1 cellular context compared by ENCODE assay signal in genomic region chr19:16197622-16198362, GRCh38.
TF ChIP-seq lines count a peak whose summit lies in the region.

Gene AP1M1 (plus strand): TSS chr19:16197911. CDS start chr19:16198027, 116 bp downstream.

TF ChIP-seq in HEK293, 187 proteins besides CTCF, POLR2A, EP300 and RAD21 (continued from another document and continues in another):
- peak; percentile 96 for TF ChIP-seq ZBTB11 (tag by site-specific recombination; conservative IDR thresholded peaks at IDR 0.05; ENCODE audit: low read depth)
- TF ChIP-seq ZBTB8A (tag by site-specific recombination; IDR thresholded peaks at IDR 0.05): peak; percentile 95
- peak; percentile 83 for TF ChIP-seq SP3 (tag by site-specific recombination; IDR thresholded peaks at IDR 0.05)
- peak; percentile 99 for TF ChIP-seq ZBTB17 (tag by site-specific recombination; IDR thresholded peaks at IDR 0.05)
- TF ChIP-seq ZNF518A (tag by site-specific recombination; conservative IDR thresholded peaks at IDR 0.05; ENCODE audit: low read depth): peak; percentile 75
- TF ChIP-seq GLIS1 (tag by site-specific recombination; IDR thresholded peaks at IDR 0.05): peak; percentile 77
- no peak; the same call in 1 of the 2 replicates for TF ChIP-seq FEZF1 (tag by site-specific recombination; IDR thresholded peaks at IDR 0.05)
- TF ChIP-seq GLI2 (tag by site-specific recombination; IDR thresholded peaks at IDR 0.05; ENCODE audit: borderline replicate concordance, low read depth): no peak
- TF ChIP-seq ZFP69B (tag by site-specific recombination; IDR thresholded peaks at IDR 0.05): peak; percentile 65
- no peak for TF ChIP-seq ZNF302 (tag by site-specific recombination; IDR thresholded peaks at IDR 0.05; ENCODE audit: low read depth)
- peak; percentile 68 for TF ChIP-seq ZNF341 (tag by site-specific recombination; IDR thresholded peaks at IDR 0.05; ENCODE audit: low read depth)
- TF ChIP-seq ZNF449 (tag by site-specific recombination; IDR thresholded peaks at IDR 0.05): peak; percentile 38; the same call in 1 of the 2 replicates
- peak; percentile 92 for TF ChIP-seq PATZ1 (tag by site-specific recombination; IDR thresholded peaks at IDR 0.05)
- TF ChIP-seq ZNF571 (tag by site-specific recombination; IDR thresholded peaks at IDR 0.05): no peak
- no peak for TF ChIP-seq ZNF670 (tag by site-specific recombination; IDR thresholded peaks at IDR 0.05; ENCODE audit: low read depth)
- TF ChIP-seq ZNF580 (tag by site-specific recombination; IDR thresholded peaks at IDR 0.05): peak; percentile 98
- 0 out of 2 replicates have a peak, but pooled peaks have one; percentile 37 for TF ChIP-seq KLF10 (tag by site-specific recombination; IDR thresholded peaks at IDR 0.05)
- peak; percentile 90 for TF ChIP-seq ZXDB (tag by site-specific recombination; IDR thresholded peaks at IDR 0.05)
- peak; percentile 17 for TF ChIP-seq YY2 (tag by site-specific recombination; IDR thresholded peaks at IDR 0.05)
- TF ChIP-seq SP7 (tag by site-specific recombination; IDR thresholded peaks at IDR 0.05): no peak; the same call in 1 of the 2 replicates
- TF ChIP-seq ZNF623 (tag by site-specific recombination; IDR thresholded peaks at IDR 0.05): no peak
- TF ChIP-seq YY1 (tag by site-specific recombination; IDR thresholded peaks at IDR 0.05): peak; percentile 65; the same call in 1 of the 2 replicates
- TF ChIP-seq ZNF596 (tag by site-specific recombination; IDR thresholded peaks at IDR 0.05): no peak
- TF ChIP-seq ZBTB1 (tag by site-specific recombination; IDR thresholded peaks at IDR 0.05): no peak
- TF ChIP-seq ZBTB6 (tag by site-specific recombination; IDR thresholded peaks at IDR 0.05): peak; percentile 79
- peak; percentile 73 for TF ChIP-seq KLF9 (tag by site-specific recombination; IDR thresholded peaks at IDR 0.05; ENCODE audit: low read depth)
- peak; percentile 80 for TF ChIP-seq PBX3 (CRISPR knock-in tag; IDR thresholded peaks at IDR 0.05)
- no peak for TF ChIP-seq ZNF501 (tag by site-specific recombination; IDR thresholded peaks at IDR 0.05)
- TF ChIP-seq ZNF335 (tag by site-specific recombination; conservative IDR thresholded peaks at IDR 0.05): peak; percentile 98
- peak; percentile 95 for TF ChIP-seq SP2 (tag by site-specific recombination; IDR thresholded peaks at IDR 0.05)
- TF ChIP-seq AEBP2 (tag by site-specific recombination; IDR thresholded peaks at IDR 0.05; ENCODE audit: borderline replicate concordance): no peak
- no peak for TF ChIP-seq ZNF292 (tag by site-specific recombination; IDR thresholded peaks at IDR 0.05; ENCODE audit: borderline replicate concordance, low read depth)
- TF ChIP-seq ZEB2 (tag by site-specific recombination; IDR thresholded peaks at IDR 0.05): peak; percentile 69
- 0 out of 2 replicates have a peak, but pooled peaks have one; percentile 61 for TF ChIP-seq REPIN1 (tag by site-specific recombination; IDR thresholded peaks at IDR 0.05; ENCODE audit: low read depth)
- peak; percentile 90 for TF ChIP-seq ZNF600 (tag by site-specific recombination; IDR thresholded peaks at IDR 0.05)
- 0 out of 2 replicates have a peak, but pooled peaks have one; percentile 5 for TF ChIP-seq ZNF639 (tag by site-specific recombination; IDR thresholded peaks at IDR 0.05)
- peak; percentile 68 for TF ChIP-seq ZNF76 (tag by site-specific recombination; IDR thresholded peaks at IDR 0.05; ENCODE audit: borderline replicate concordance, low read depth)
- TF ChIP-seq KLF8 (tag by site-specific recombination; IDR thresholded peaks at IDR 0.05): peak; percentile 78
- no peak for TF ChIP-seq ZNF18 (tag by site-specific recombination; IDR thresholded peaks at IDR 0.05)
